1 cellular context compared by ENCODE assay signal in the genomic region with DNA sequence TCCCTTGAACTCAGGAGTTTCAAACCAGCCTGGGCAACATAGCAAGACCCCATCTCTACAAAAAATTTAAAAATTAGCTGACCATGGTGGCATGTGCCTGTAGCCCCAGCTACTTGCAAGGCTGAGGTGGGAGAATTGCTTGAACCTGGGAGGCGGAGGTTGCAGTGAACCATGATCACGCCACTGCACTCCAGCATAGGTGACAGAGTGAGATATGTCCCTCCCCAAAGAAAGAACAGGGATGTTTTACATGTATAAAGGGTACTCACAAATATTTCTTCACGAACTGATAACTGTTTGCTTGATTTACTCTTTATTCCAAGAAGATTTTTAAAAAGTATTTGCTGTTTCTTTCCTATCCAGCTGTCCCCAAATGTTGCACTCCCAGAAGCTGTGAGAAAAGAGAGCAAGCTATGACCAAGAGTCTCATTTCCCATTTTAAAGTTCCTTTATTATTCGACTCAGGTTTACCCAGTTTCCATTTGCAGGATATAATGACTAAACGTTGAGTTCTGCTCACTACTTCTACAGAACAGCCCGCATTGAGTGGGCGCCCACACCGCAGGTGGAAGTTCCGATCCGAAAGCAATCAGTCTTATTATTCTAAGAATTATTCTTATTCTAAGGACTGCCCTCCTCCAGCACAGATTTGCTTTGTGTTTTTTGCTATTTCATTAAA.
TF ChIP-seq lines count a peak whose summit lies in the region.

No MANE protein-coding gene starts in this region.

TF ChIP-seq in GM12878, 131 proteins besides CTCF, POLR2A, EP300 and RAD21 (continued from another document and continues in another):
- TF ChIP-seq, protein P1, sequence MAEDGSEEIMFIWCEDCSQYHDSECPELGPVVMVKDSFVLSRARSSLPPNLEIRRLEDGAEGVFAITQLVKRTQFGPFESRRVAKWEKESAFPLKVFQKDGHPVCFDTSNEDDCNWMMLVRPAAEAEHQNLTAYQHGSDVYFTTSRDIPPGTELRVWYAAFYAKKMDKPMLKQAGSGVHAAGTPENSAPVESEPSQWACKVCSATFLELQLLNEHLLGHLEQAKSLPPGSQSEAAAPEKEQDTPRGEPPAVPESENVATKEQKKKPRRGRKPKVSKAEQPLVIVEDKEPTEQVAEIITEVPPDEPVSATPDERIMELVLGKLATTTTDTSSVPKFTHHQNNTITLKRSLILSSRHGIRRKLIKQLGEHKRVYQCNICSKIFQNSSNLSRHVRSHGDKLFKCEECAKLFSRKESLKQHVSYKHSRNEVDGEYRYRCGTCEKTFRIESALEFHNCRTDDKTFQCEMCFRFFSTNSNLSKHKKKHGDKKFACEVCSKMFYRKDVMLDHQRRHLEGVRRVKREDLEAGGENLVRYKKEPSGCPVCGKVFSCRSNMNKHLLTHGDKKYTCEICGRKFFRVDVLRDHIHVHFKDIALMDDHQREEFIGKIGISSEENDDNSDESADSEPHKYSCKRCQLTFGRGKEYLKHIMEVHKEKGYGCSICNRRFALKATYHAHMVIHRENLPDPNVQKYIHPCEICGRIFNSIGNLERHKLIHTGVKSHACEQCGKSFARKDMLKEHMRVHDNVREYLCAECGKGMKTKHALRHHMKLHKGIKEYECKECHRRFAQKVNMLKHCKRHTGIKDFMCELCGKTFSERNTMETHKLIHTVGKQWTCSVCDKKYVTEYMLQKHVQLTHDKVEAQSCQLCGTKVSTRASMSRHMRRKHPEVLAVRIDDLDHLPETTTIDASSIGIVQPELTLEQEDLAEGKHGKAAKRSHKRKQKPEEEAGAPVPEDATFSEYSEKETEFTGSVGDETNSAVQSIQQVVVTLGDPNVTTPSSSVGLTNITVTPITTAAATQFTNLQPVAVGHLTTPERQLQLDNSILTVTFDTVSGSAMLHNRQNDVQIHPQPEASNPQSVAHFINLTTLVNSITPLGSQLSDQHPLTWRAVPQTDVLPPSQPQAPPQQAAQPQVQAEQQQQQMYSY (CRISPR knock-in tag; IDR thresholded peaks at IDR 0.05): no peak
- TF ChIP-seq, protein P2, sequence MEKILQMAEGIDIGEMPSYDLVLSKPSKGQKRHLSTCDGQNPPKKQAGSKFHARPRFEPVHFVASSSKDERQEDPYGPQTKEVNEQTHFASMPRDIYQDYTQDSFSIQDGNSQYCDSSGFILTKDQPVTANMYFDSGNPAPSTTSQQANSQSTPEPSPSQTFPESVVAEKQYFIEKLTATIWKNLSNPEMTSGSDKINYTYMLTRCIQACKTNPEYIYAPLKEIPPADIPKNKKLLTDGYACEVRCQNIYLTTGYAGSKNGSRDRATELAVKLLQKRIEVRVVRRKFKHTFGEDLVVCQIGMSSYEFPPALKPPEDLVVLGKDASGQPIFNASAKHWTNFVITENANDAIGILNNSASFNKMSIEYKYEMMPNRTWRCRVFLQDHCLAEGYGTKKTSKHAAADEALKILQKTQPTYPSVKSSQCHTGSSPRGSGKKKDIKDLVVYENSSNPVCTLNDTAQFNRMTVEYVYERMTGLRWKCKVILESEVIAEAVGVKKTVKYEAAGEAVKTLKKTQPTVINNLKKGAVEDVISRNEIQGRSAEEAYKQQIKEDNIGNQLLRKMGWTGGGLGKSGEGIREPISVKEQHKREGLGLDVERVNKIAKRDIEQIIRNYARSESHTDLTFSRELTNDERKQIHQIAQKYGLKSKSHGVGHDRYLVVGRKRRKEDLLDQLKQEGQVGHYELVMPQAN (conservative IDR thresholded peaks at IDR 0.05): no peak
- TF ChIP-seq RUNX3 (IDR thresholded peaks at IDR 0.05; ENCODE audit: low read length) (peak; percentile 91), TCF3 (IDR thresholded peaks at IDR 0.05; ENCODE audit: borderline replicate concordance, insufficient read depth, low read depth, low read length) (0 out of 2 replicates have a peak, but pooled peaks have one; percentile 37), ZNF24 (IDR thresholded peaks at IDR 0.05) (0 out of 2 replicates have a peak, but pooled peaks have one; percentile 25), FOXK2 (IDR thresholded peaks at IDR 0.05) (no peak), ATF7 (IDR thresholded peaks at IDR 0.05; ENCODE audit: low read depth) (0 out of 2 replicates have a peak, but pooled peaks have one; percentile 16), IKZF2 (IDR thresholded peaks at IDR 0.05) (peak in 1 of 2 experiments; percentile 58; a peak in 2 of 4 replicates), DPF2 (IDR thresholded peaks at IDR 0.05) (peak; percentile 55; the same call in 1 of the 2 replicates), MXI1 (IDR thresholded peaks at IDR 0.05; ENCODE audit: low read depth, low read length) (no peak), STAT1 (conservative IDR thresholded peaks at IDR 0.05) (no peak), SIN3A (IDR thresholded peaks at IDR 0.05; ENCODE audit: low read depth, low read length) (no peak), MTA2 (IDR thresholded peaks at IDR 0.05; ENCODE audit: low read depth) (peak; percentile 59), HDGF (IDR thresholded peaks at IDR 0.05) (no peak), NFIC (IDR thresholded peaks at IDR 0.05; ENCODE audit: low read depth, low read length) (peak; percentile 86), BRCA1 (IDR thresholded peaks at IDR 0.05; ENCODE audit: low read depth, low read length) (no peak), JUNB (IDR thresholded peaks at IDR 0.05) (peak; percentile 78), ZNF622 (IDR thresholded peaks at IDR 0.05) (no peak), BCL11A (IDR thresholded peaks at IDR 0.05; ENCODE audit: low read depth, low read length) (peak; percentile 77), EGR1 (IDR thresholded peaks at IDR 0.05; ENCODE audit: borderline replicate concordance in 1 of 2, low read depth in 2 of 2, low read length in 2 of 2) (peak in 1 of 2 experiments; percentile 63; a peak in 1 of 3 replicates), SPI1 (IDR thresholded peaks at IDR 0.05; ENCODE audit: borderline replicate concordance, insufficient read depth, low read depth, low read length) (peak; percentile 81), CREM (IDR thresholded peaks at IDR 0.05; ENCODE audit: low read depth) (peak; percentile 44; the same call in 1 of the 2 replicates), IRF4 (IDR thresholded peaks at IDR 0.05; ENCODE audit: low read depth, low read length) (peak; percentile 73), TCF12 (IDR thresholded peaks at IDR 0.05; ENCODE audit: low read depth, low read length) (0 out of 2 replicates have a peak, but pooled peaks have one; percentile 49), TARDBP (IDR thresholded peaks at IDR 0.05; ENCODE audit: borderline replicate concordance) (no peak), BMI1 (IDR thresholded peaks at IDR 0.05; ENCODE audit: borderline replicate concordance) (0 out of 2 replicates have a peak, but pooled peaks have one; percentile 30), RBBP5 (conservative IDR thresholded peaks at IDR 0.05) (no peak), FOS (IDR thresholded peaks at IDR 0.05; ENCODE audit: borderline replicate concordance, extremely low read depth, insufficient read length) (no peak)
- TF ChIP-seq, protein P3, sequence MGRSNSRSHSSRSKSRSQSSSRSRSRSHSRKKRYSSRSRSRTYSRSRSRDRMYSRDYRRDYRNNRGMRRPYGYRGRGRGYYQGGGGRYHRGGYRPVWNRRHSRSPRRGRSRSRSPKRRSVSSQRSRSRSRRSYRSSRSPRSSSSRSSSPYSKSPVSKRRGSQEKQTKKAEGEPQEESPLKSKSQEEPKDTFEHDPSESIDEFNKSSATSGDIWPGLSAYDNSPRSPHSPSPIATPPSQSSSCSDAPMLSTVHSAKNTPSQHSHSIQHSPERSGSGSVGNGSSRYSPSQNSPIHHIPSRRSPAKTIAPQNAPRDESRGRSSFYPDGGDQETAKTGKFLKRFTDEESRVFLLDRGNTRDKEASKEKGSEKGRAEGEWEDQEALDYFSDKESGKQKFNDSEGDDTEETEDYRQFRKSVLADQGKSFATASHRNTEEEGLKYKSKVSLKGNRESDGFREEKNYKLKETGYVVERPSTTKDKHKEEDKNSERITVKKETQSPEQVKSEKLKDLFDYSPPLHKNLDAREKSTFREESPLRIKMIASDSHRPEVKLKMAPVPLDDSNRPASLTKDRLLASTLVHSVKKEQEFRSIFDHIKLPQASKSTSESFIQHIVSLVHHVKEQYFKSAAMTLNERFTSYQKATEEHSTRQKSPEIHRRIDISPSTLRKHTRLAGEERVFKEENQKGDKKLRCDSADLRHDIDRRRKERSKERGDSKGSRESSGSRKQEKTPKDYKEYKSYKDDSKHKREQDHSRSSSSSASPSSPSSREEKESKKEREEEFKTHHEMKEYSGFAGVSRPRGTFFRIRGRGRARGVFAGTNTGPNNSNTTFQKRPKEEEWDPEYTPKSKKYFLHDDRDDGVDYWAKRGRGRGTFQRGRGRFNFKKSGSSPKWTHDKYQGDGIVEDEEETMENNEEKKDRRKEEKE (IDR thresholded peaks at IDR 0.05): no peak
- TF ChIP-seq, protein P4, sequence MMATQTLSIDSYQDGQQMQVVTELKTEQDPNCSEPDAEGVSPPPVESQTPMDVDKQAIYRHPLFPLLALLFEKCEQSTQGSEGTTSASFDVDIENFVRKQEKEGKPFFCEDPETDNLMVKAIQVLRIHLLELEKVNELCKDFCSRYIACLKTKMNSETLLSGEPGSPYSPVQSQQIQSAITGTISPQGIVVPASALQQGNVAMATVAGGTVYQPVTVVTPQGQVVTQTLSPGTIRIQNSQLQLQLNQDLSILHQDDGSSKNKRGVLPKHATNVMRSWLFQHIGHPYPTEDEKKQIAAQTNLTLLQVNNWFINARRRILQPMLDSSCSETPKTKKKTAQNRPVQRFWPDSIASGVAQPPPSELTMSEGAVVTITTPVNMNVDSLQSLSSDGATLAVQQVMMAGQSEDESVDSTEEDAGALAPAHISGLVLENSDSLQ (IDR thresholded peaks at IDR 0.05): no peak
- TF ChIP-seq, protein P5, sequence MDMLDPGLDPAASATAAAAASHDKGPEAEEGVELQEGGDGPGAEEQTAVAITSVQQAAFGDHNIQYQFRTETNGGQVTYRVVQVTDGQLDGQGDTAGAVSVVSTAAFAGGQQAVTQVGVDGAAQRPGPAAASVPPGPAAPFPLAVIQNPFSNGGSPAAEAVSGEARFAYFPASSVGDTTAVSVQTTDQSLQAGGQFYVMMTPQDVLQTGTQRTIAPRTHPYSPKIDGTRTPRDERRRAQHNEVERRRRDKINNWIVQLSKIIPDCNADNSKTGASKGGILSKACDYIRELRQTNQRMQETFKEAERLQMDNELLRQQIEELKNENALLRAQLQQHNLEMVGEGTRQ (IDR thresholded peaks at IDR 0.05; ENCODE audit: borderline replicate concordance, low read depth, low read length): no peak
- TF ChIP-seq, protein P6, sequence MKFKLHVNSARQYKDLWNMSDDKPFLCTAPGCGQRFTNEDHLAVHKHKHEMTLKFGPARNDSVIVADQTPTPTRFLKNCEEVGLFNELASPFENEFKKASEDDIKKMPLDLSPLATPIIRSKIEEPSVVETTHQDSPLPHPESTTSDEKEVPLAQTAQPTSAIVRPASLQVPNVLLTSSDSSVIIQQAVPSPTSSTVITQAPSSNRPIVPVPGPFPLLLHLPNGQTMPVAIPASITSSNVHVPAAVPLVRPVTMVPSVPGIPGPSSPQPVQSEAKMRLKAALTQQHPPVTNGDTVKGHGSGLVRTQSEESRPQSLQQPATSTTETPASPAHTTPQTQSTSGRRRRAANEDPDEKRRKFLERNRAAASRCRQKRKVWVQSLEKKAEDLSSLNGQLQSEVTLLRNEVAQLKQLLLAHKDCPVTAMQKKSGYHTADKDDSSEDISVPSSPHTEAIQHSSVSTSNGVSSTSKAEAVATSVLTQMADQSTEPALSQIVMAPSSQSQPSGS (IDR thresholded peaks at IDR 0.05; ENCODE audit: low read length): peak; percentile 81
- TF ChIP-seq, protein P7, sequence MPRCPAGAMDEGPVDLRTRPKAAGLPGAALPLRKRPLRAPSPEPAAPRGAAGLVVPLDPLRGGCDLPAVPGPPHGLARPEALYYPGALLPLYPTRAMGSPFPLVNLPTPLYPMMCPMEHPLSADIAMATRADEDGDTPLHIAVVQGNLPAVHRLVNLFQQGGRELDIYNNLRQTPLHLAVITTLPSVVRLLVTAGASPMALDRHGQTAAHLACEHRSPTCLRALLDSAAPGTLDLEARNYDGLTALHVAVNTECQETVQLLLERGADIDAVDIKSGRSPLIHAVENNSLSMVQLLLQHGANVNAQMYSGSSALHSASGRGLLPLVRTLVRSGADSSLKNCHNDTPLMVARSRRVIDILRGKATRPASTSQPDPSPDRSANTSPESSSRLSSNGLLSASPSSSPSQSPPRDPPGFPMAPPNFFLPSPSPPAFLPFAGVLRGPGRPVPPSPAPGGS (IDR thresholded peaks at IDR 0.05; ENCODE audit: borderline replicate concordance, insufficient read depth, low read depth, low read length, poor library complexity, severe bottlenecking): peak; percentile 9
- TF ChIP-seq, protein P8, sequence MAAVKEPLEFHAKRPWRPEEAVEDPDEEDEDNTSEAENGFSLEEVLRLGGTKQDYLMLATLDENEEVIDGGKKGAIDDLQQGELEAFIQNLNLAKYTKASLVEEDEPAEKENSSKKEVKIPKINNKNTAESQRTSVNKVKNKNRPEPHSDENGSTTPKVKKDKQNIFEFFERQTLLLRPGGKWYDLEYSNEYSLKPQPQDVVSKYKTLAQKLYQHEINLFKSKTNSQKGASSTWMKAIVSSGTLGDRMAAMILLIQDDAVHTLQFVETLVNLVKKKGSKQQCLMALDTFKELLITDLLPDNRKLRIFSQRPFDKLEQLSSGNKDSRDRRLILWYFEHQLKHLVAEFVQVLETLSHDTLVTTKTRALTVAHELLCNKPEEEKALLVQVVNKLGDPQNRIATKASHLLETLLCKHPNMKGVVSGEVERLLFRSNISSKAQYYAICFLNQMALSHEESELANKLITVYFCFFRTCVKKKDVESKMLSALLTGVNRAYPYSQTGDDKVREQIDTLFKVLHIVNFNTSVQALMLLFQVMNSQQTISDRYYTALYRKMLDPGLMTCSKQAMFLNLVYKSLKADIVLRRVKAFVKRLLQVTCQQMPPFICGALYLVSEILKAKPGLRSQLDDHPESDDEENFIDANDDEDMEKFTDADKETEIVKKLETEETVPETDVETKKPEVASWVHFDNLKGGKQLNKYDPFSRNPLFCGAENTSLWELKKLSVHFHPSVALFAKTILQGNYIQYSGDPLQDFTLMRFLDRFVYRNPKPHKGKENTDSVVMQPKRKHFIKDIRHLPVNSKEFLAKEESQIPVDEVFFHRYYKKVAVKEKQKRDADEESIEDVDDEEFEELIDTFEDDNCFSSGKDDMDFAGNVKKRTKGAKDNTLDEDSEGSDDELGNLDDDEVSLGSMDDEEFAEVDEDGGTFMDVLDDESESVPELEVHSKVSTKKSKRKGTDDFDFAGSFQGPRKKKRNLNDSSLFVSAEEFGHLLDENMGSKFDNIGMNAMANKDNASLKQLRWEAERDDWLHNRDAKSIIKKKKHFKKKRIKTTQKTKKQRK (IDR thresholded peaks at IDR 0.05; ENCODE audit: low read depth, low read length): no peak
- TF ChIP-seq, protein P9, sequence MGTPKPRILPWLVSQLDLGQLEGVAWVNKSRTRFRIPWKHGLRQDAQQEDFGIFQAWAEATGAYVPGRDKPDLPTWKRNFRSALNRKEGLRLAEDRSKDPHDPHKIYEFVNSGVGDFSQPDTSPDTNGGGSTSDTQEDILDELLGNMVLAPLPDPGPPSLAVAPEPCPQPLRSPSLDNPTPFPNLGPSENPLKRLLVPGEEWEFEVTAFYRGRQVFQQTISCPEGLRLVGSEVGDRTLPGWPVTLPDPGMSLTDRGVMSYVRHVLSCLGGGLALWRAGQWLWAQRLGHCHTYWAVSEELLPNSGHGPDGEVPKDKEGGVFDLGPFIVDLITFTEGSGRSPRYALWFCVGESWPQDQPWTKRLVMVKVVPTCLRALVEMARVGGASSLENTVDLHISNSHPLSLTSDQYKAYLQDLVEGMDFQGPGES (IDR thresholded peaks at IDR 0.05): no peak
